In genomic region chr12:121794532-121795028, GRCh38 we compare ENCODE assay signal across 8 cellular contexts. TPM values are rescaled to one million over a fixed set of nuclear protein-coding genes. Genes with fewer than 3 reads are reported as not detected.
DNase-seq lines count a peak whose midpoint lies in the region; ATAC-seq and TF ChIP-seq lines count a peak whose summit lies in the region.

No MANE protein-coding gene starts in this region.

- H3K4me3 ChIP-seq in KMS-11 (IDR thresholded peaks at IDR 0.05; ENCODE audit: insufficient read depth, low read depth, low read length) (no peak overlapping the region), astrocyte of the cerebellum (ENCODE audit: low read depth, low read length) (peak overlapping the region; percentile 41), testis (no peak overlapping the region), SJCRH30 (no peak overlapping the region)

- no peaks in the 10 kb centered on the region; the same call in 1 of the 2 replicates for H3K79me2 ChIP-seq in KMS-11 (ENCODE audit: insufficient read depth, low read depth)

- H4K20me1 ChIP-seq in KMS-11 (ENCODE audit: insufficient read depth): no peaks in the 10 kb centered on the region

- in situ Hi-C loops in astrocyte of the cerebellum (cut with HindIII; ENCODE audit: low sequenced_read_pairs): no loop called here

- H3K9me3 ChIP-seq in testis (no peaks in the 10 kb centered on the region), SJCRH30 (replicated peaks) (no peaks in the 10 kb centered on the region)

- peak overlapping the region; percentile 63; the same call in 1 of the 2 replicates for H3K9ac ChIP-seq in KMS-11

- 0 to 8% methylated on average over 3 to 13 of the region's 13 CpGs for whole genome bisulfite sequencing in testis, 2 donors

- H3K27ac ChIP-seq in KMS-11 (peak overlapping the region; percentile 54), testis (peak overlapping the region; percentile 64 to 78), SJCRH30 (no peak overlapping the region)

- H3K4me1 ChIP-seq in KMS-11 (ENCODE audit: low read depth, poor library complexity, severe bottlenecking): peaks cover 21% of the 10 kb centered on the region
- H3K4me1 ChIP-seq in testis: peaks cover 60% of the 10 kb centered on the region
- peaks cover 50% of the 10 kb centered on the region for H3K4me1 ChIP-seq in SJCRH30

- peak overlapping the region; percentile 76 for H3K4me2 ChIP-seq in KMS-11

- intact Hi-C loops in testis (cut with DNase I; ENCODE audit: low total_unique reads): loop anchor here (2.0 to 5.0 kb wide), 2 partner anchors 16 to 92 kb away; no protein-coding TSS in a partner anchor

- DNase-seq in GDM1 (lab: John Stamatoyannopoulos, UW) (peak; percentile 44), astrocyte of the cerebellum (ENCODE audit: low read depth) (no peak), left lobe of liver (ENCODE audit: low spot score) (no peak), testis (no peak), RKO (ENCODE audit: low spot score) (no peak), NCI-H2196 (lab: John Stamatoyannopoulos, UW; ENCODE audit: unreplicated experiment) (no peak), SJCRH30 (no peak)

- H3K27me3 ChIP-seq in KMS-11 (ENCODE audit: insufficient read depth, low read depth): no peaks in the 10 kb centered on the region
- no peaks in the 10 kb centered on the region for H3K27me3 ChIP-seq in testis
- no peaks in the 10 kb centered on the region for H3K27me3 ChIP-seq in SJCRH30

- peak; percentile 1 for ATAC-seq in left lobe of liver

- H2AFZ ChIP-seq in KMS-11 (ENCODE audit: low read depth): peak overlapping the region; percentile 66

- H3K36me3 ChIP-seq in KMS-11 (ENCODE audit: insufficient read depth) (no peaks in the 10 kb centered on the region), testis (ENCODE audit: low read depth, missing control alignments) (no peaks in the 10 kb centered on the region), SJCRH30 (peaks cover 9% of the 10 kb centered on the region)

- no peak for TF ChIP-seq CTCF in KMS-11 (conservative IDR thresholded peaks at IDR 0.05; ENCODE audit: low read depth, low read length)
- TF ChIP-seq CTCF in astrocyte of the cerebellum (IDR thresholded peaks at IDR 0.05; ENCODE audit: low read depth, low read length, missing control alignments): no peak
- TF ChIP-seq CTCF in testis (IDR thresholded peaks at IDR 0.05): no peak

- no peak for TF ChIP-seq POLR2A in testis (IDR thresholded peaks at IDR 0.05)

RNA-seq across cellular contexts. Expression of gene RHOF, which starts 1.1 kb away (rescaled TPM):
- total RNA-seq in left lobe of liver (7.9 TPM), testis (10 to 100 TPM; 18.0 to 20.5 TPM)
- 16.9 TPM for polyA plus RNA-seq in testis (ENCODE audit: insufficient read depth, low read depth, low replicate concordance)
- 2.8 and 5.2 TPM in 2 replicates for total RNA-seq in SJCRH30 (2014; rRNA removed; shearing (Covaris generic))

RNA-seq across cellular contexts. Expression of gene SETD1B, which starts 9.2 kb away (rescaled TPM):
- total RNA-seq in left lobe of liver: 12.8 TPM
- total RNA-seq in testis: 10 to 100 TPM; 23.1 to 23.3 TPM
- polyA plus RNA-seq in testis (ENCODE audit: insufficient read depth, low read depth, low replicate concordance): 18.9 TPM
- 3.2 and 3.8 TPM in 2 replicates for total RNA-seq in SJCRH30 (2014; rRNA removed; shearing (Covaris generic))
